ENCODE assay signal across 14 cellular contexts in the genomic region with DNA sequence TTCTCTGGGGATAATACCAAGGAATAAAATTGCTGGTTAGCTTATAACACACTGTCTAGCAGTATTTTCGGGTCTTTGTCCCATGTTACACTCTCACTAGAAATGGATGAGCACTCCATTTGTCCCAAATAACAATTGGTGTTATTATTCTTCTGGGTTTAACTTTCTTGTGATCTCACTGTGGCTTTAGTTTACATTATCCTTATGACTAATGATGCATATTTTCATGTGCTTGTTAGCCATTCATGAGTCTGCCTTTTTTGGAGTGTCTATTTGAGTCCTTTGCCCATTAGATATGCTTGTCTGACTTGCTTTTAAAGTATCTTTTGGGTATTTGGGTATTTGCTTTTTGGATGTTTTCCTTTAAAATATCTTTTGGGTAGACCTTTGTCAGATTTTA.
DNase-seq lines count a peak whose midpoint lies in the region; ATAC-seq and TF ChIP-seq lines count a peak whose summit lies in the region.
"Had no signal": no experiment of that assay in that cellular context is flagged by ENCODE, and none has a peak within 500 bp of the region (broad histone marks: within the 10 kb centered on the region; RNA-seq: fewer than 3 reads in every experiment).

No MANE protein-coding gene starts in this region.

- no peaks in the 10 kb centered on the region for H3K36me3 Mint-ChIP-seq in activated CD4-positive, alpha-beta T cell treated with anti-CD3 and anti-CD28 coated beads, Interleukin-2, amount 10 ng/mL, durations not matched to agents 24 days and 14 days (ENCODE audit: low read depth)
- H3K36me3 Mint-ChIP-seq: CD8-positive, alpha-beta T cell; IgD-negative memory B cell had no signal

- peak; percentile 19 for DNase-seq in COLO829 (ENCODE audit: low spot score)
- peak; percentile 79 for DNase-seq in IMR-90
- DNase-seq in mammary epithelial cell, result peak; percentile 42
- DNase-seq in foreskin keratinocyte, result peak in 1 of 2 donors; percentile 33
- DNase-seq in SIG-M5 (lab: John Stamatoyannopoulos, UW), result no peak
- no peak for DNase-seq in stimulated activated CD4-positive, alpha-beta T cell treated with anti-CD3 and anti-CD28 coated beads, Interleukin-4, amount 100 ng/mL, for 4 hours
- DNase-seq in activated CD4-positive, alpha-beta T cell treated with anti-CD3 and anti-CD28 coated beads, Interleukin-2, amount 10 ng/mL, durations not matched to agents 24 days and 14 days, result no peak
- no peak for DNase-seq in lower leg skin (ENCODE audit: low spot score in 2 of 2)
- DNase-seq: CD8-positive, alpha-beta T cell; DND-41; NCI-H146; PC-9 had no signal

- H2BK5ac ChIP-seq in IMR-90 (ENCODE audit: low read depth, low read length, poor library complexity, severe bottlenecking), result no peak overlapping the region

- no peak overlapping the region for H2AK9ac ChIP-seq in IMR-90 (replicated peaks; ENCODE audit: low read depth, low read length, poor library complexity)

- TF ChIP-seq POLR2A in IMR-90 (IDR thresholded peaks at IDR 0.05; ENCODE audit: low read depth, low read length), result no peak
- no peak for TF ChIP-seq POLR2A in lower leg skin (IDR thresholded peaks at IDR 0.05)

- no peaks in the 10 kb centered on the region for H3K9me3 Mint-ChIP-seq in activated CD4-positive, alpha-beta T cell treated with anti-CD3 and anti-CD28 coated beads, Interleukin-2, amount 10 ng/mL, durations not matched to agents 24 days and 14 days

- no peak overlapping the region for H3K4ac ChIP-seq in IMR-90 (ENCODE audit: low read depth, low read length)

- H3K27ac Mint-ChIP-seq in activated CD4-positive, alpha-beta T cell treated with anti-CD3 and anti-CD28 coated beads, Interleukin-2, amount 10 ng/mL, durations not matched to agents 24 days and 14 days, result no peak overlapping the region
- H3K27ac Mint-ChIP-seq: CD8-positive, alpha-beta T cell; IgD-negative memory B cell had no signal

- no peaks in the 10 kb centered on the region for H3K79me1 ChIP-seq in IMR-90 (ENCODE audit: low read depth in 1 of 2, low read length in 2 of 2)

- H2AFZ ChIP-seq in IMR-90 (replicated peaks; ENCODE audit: low read length, poor library complexity) (no peak overlapping the region), mammary epithelial cell (ENCODE audit: low read depth, low read length) (no peak overlapping the region)
- H2AFZ ChIP-seq: PC-9 had no signal

- no peaks in the 10 kb centered on the region for H3K79me2 ChIP-seq in mammary epithelial cell (ENCODE audit: insufficient read depth, low read length)

- no peaks in the 10 kb centered on the region for H3K4me1 Mint-ChIP-seq in activated CD4-positive, alpha-beta T cell treated with anti-CD3 and anti-CD28 coated beads, Interleukin-2, amount 10 ng/mL, durations not matched to agents 24 days and 14 days
- H3K4me1 Mint-ChIP-seq: IgD-negative memory B cell had no signal

- TF ChIP-seq CTCF in IMR-90 (conservative IDR thresholded peaks at IDR 0.05; ENCODE audit: low read depth, low read length) (no peak), mammary epithelial cell (conservative IDR thresholded peaks at IDR 0.05 in 1 of 2, IDR thresholded peaks at IDR 0.05 in 1 of 2; ENCODE audit: extremely low read depth in 1 of 2, insufficient read depth in 1 of 2, low read depth in 1 of 2, low read length in 2 of 2) (no peak), foreskin keratinocyte (conservative IDR thresholded peaks at IDR 0.05) (no peak), lower leg skin (IDR thresholded peaks at IDR 0.05) (no peak)

- H3K27me3 Mint-ChIP-seq in activated CD4-positive, alpha-beta T cell treated with anti-CD3 and anti-CD28 coated beads, Interleukin-2, amount 10 ng/mL, durations not matched to agents 24 days and 14 days, result no peaks in the 10 kb centered on the region
- H3K27me3 Mint-ChIP-seq: IgD-negative memory B cell had no signal

- no peaks in the 10 kb centered on the region for H3K4me1 ChIP-seq in IMR-90 (ENCODE audit: control insufficient read depth, insufficient read depth, low read length)
- H3K4me1 ChIP-seq in mammary epithelial cell (ENCODE audit: insufficient read depth, low read length), result peaks cover 3% of the 10 kb centered on the region
- no peaks in the 10 kb centered on the region for H3K4me1 ChIP-seq in foreskin keratinocyte

- H4K5ac ChIP-seq in IMR-90 (ENCODE audit: low read depth, low read length), result no peak overlapping the region

- H3K9ac ChIP-seq in IMR-90 (ENCODE audit: low read depth, low read length), result no peak overlapping the region
- H3K9ac ChIP-seq in mammary epithelial cell (ENCODE audit: insufficient read depth, low read length), result no peak overlapping the region

- H3K36me3 ChIP-seq in IMR-90 (ENCODE audit: control insufficient read depth, insufficient read depth, low read length), result no peaks in the 10 kb centered on the region
- no peaks in the 10 kb centered on the region for H3K36me3 ChIP-seq in mammary epithelial cell (ENCODE audit: insufficient read depth, low read length)

- CTCF ChIA-PET in IMR-90 (lab: Yijun Ruan, JAX), result no interaction called here
- CTCF ChIA-PET in mammary epithelial cell (lab: Charles Lee; ENCODE audit: low non-redundant PET), result no interaction called here

- H3K14ac ChIP-seq in IMR-90 (replicated peaks; ENCODE audit: low read depth, low read length), result no peak overlapping the region

- H3K9me3 ChIP-seq in IMR-90 (ENCODE audit: control insufficient read depth, insufficient read depth, low read length) (no peaks in the 10 kb centered on the region), mammary epithelial cell (replicated peaks; ENCODE audit: insufficient read depth, low read length) (no peaks in the 10 kb centered on the region)

- H3K4me3 ChIP-seq in IMR-90 (ENCODE audit: insufficient read depth, low read depth, low read length) (no peak overlapping the region), mammary epithelial cell (replicated peaks in 1 of 3; ENCODE audit: insufficient read depth in 1 of 3, low read depth in 2 of 3, low read length in 3 of 3) (no peak overlapping the region), lower leg skin (ENCODE audit: low read depth, poor library complexity, severe bottlenecking) (no peak overlapping the region)
- H3K4me3 ChIP-seq: PC-9 had no signal

- POLR2A ChIA-PET in IMR-90 (lab: Charles Lee; ENCODE audit: unreplicated experiment), result interaction anchor here (0.5 kb wide), 1 partner anchor 12 kb away, joined by 3 read pairs; no protein-coding TSS in a partner anchor

- no peaks in the 10 kb centered on the region for H3K9me1 ChIP-seq in IMR-90 (ENCODE audit: insufficient read depth, low read length)

- no peak overlapping the region for H2BK120ac ChIP-seq in IMR-90 (ENCODE audit: low read depth, low read length)

- no peak overlapping the region for H2BK20ac ChIP-seq in IMR-90 (ENCODE audit: low read depth, low read length)

- H4K20me1 ChIP-seq in IMR-90 (ENCODE audit: insufficient read depth, low read length) (no peaks in the 10 kb centered on the region), mammary epithelial cell (ENCODE audit: insufficient read depth, low read length) (no peaks in the 10 kb centered on the region)

- no peak overlapping the region for H4K91ac ChIP-seq in IMR-90 (ENCODE audit: insufficient read depth, low read depth, low read length)

- H3K4me3 Mint-ChIP-seq in activated CD4-positive, alpha-beta T cell treated with anti-CD3 and anti-CD28 coated beads, Interleukin-2, amount 10 ng/mL, durations not matched to agents 24 days and 14 days, result no peak overlapping the region
- H3K4me3 Mint-ChIP-seq: CD8-positive, alpha-beta T cell; IgD-negative memory B cell had no signal

- no peak overlapping the region for H4K8ac ChIP-seq in IMR-90 (ENCODE audit: low read depth in 2 of 2, low read length in 2 of 2)

- BruUV-seq in IMR-90 (replicated peaks; lab: Mats Ljungman, UMichigan), result no TSS peak
- BruUV-seq in mammary epithelial cell (replicated peaks; lab: Mats Ljungman, UMichigan), result no TSS peak

- H3K56ac ChIP-seq in IMR-90 (ENCODE audit: extremely low read depth, insufficient read depth, low read length), result no peak overlapping the region

- intact Hi-C loops in IMR-90 (cut with micrococcal nuclease), result no loop called here
- intact Hi-C loops in mammary epithelial cell (cut with micrococcal nuclease), result no loop called here
- intact Hi-C loops in activated CD4-positive, alpha-beta T cell treated with anti-CD3 and anti-CD28 coated beads, Interleukin-2, amount 10 ng/mL, durations not matched to agents 24 days and 14 days (cut with micrococcal nuclease), result no loop called here
- intact Hi-C loops in lower leg skin (cut with DNase I; ENCODE audit: low total_unique reads), result no loop called here

- H2AK5ac ChIP-seq in IMR-90 (ENCODE audit: low read depth, low read length), result no peak overlapping the region

- WGBS in IMR-90 (ENCODE audit: extremely low coverage in 2 of 2, insufficient read length in 1 of 2), 2 experiments, result no CpG with 5 or more reads among the region's 1 CpG
- WGBS in mammary epithelial cell (ENCODE audit: low coverage, missing lambda C conversion rate), result 76% methylated on average over 1 of the region's 1 CpG
- WGBS in lower leg skin, 2 donors, result 73 to 76% methylated on average over 1 of the region's 1 CpG

- TF ChIP-seq RAD21 in IMR-90 (IDR thresholded peaks at IDR 0.05; ENCODE audit: low read length), result no peak

- dilution Hi-C loops in IMR-90 (cut with HindIII; ENCODE audit: low sequenced_read_pairs, unreplicated experiment), result no loop called here
- dilution Hi-C loops in mammary epithelial cell (cut with HindIII; ENCODE audit: low sequenced_read_pairs), result no loop called here

- H3K4me2 ChIP-seq in IMR-90 (ENCODE audit: low read depth, low read length), result no peak overlapping the region
- no peak overlapping the region for H3K4me2 ChIP-seq in mammary epithelial cell (ENCODE audit: insufficient read depth, low read depth, low read length)
- H3K4me2 ChIP-seq: PC-9 had no signal

- H3K27me3 ChIP-seq in IMR-90 (ENCODE audit: control insufficient read depth, insufficient read depth, low read length), result no peaks in the 10 kb centered on the region
- H3K27me3 ChIP-seq in mammary epithelial cell (ENCODE audit: insufficient read depth, low read length), result no peaks in the 10 kb centered on the region
- no peaks in the 10 kb centered on the region for H3K27me3 ChIP-seq in foreskin keratinocyte

- ATAC-seq in IMR-90 (ENCODE audit: low read depth) (peak; percentile 87), foreskin keratinocyte (peak; percentile 59)
- ATAC-seq: CD8-positive, alpha-beta T cell; SK-N-SH treated with all-trans-retinoic acid at 6 μM for 48 hours had no signal

- no peak overlapping the region for H3K18ac ChIP-seq in IMR-90 (ENCODE audit: low read depth, low read length)

- in situ Hi-C loops in IMR-90 (cut with MboI; ENCODE audit: low sequenced_read_pairs) (no loop called here), mammary epithelial cell (cut with MboI; ENCODE audit: low sequenced_read_pairs in 2 of 2) (no loop called here)

- H2BK15ac ChIP-seq in IMR-90 (ENCODE audit: low read depth, low read length), result no peak overlapping the region

- H3K27ac ChIP-seq in IMR-90 (ENCODE audit: insufficient read depth, low read length), result no peak overlapping the region
- H3K27ac ChIP-seq in mammary epithelial cell (ENCODE audit: insufficient read depth, low read depth, low read length), result no peak overlapping the region
- no peak overlapping the region for H3K27ac ChIP-seq in foreskin keratinocyte
- H3K27ac ChIP-seq: PC-9 had no signal

- no peak overlapping the region for H3K23ac ChIP-seq in IMR-90 (ENCODE audit: low read depth, low read length)

TF ChIP-seq in IMR-90, 13 proteins besides CTCF, POLR2A, EP300 and RAD21:
- TF ChIP-seq NFE2L2 (IDR thresholded peaks at IDR 0.05; ENCODE audit: low read depth, low read length), result no peak

Comparison
In these comparisons a context has a peak if more than half of its experiments do, and no peak if none do; other contexts are left out.
1. DNase-seq: peak in COLO829 (single experiment), IMR-90 (single experiment) and mammary epithelial cell (single experiment); none in SIG-M5 (single experiment), stimulated activated CD4-positive, alpha-beta T cell treated with anti-CD3 and anti-CD28 coated beads, Interleukin-4, amount 100 ng/mL, for 4 hours (0 of 2), activated CD4-positive, alpha-beta T cell treated with anti-CD3 and anti-CD28 coated beads, Interleukin-2, amount 10 ng/mL, durations not matched to agents 24 days and 14 days (single experiment) and lower leg skin (0 of 2).